Comparison of ENCODE assay signal across 2 cellular contexts in genomic region chr3:8328971-8329370, GRCh38.
TF ChIP-seq lines count a peak whose summit lies in the region.

No MANE protein-coding gene starts in this region.

TF ChIP-seq in SK-N-SH treated with all-trans-retinoic acid at 6 μM for 48 hours, 23 proteins besides CTCF, POLR2A, EP300 and RAD21 (continued from another document):
- TF ChIP-seq TSHZ2 (CRISPR knock-in tag; IDR thresholded peaks at IDR 0.05) (peak; percentile 39; the same call in 1 of the 2 replicates), ZFP3 (CRISPR knock-in tag; IDR thresholded peaks at IDR 0.05) (no peak), ARNTL (CRISPR knock-in tag; IDR thresholded peaks at IDR 0.05; ENCODE audit: borderline replicate concordance, low read depth) (no peak), CSRNP3 (CRISPR knock-in tag; IDR thresholded peaks at IDR 0.05) (no peak), ZNF565 (CRISPR knock-in tag; conservative IDR thresholded peaks at IDR 0.05; ENCODE audit: low read depth) (no peak)

TF ChIP-seq in HepG2, 621 proteins besides CTCF, POLR2A, EP300 and RAD21 (continued from another document):
- TF ChIP-seq ZNF646 (CRISPR knock-in tag; IDR thresholded peaks at IDR 0.05) (no peak), GTF3A (CRISPR knock-in tag; conservative IDR thresholded peaks at IDR 0.05) (no peak), BRCA1 (CRISPR knock-in tag; IDR thresholded peaks at IDR 0.05) (no peak), SKIL (CRISPR knock-in tag; IDR thresholded peaks at IDR 0.05; ENCODE audit: borderline replicate concordance) (no peak), FOXO4 (CRISPR knock-in tag; conservative IDR thresholded peaks at IDR 0.05) (no peak), ZNF672 (CRISPR knock-in tag; IDR thresholded peaks at IDR 0.05) (no peak), CBX1 (IDR thresholded peaks at IDR 0.05; ENCODE audit: low read depth) (no peak), FOXC1 (CRISPR knock-in tag; IDR thresholded peaks at IDR 0.05; ENCODE audit: borderline replicate concordance) (no peak), SRSF1 (optimal IDR thresholded peaks at IDR 0.05; ENCODE audit: low read depth, low read length) (no peak), ZNF337 (CRISPR knock-in tag; IDR thresholded peaks at IDR 0.05; ENCODE audit: borderline replicate concordance, low read depth) (no peak), DMTF1 (CRISPR knock-in tag; IDR thresholded peaks at IDR 0.05) (no peak), KMT2A (CRISPR knock-in tag; IDR thresholded peaks at IDR 0.05) (no peak), CC2D1A (CRISPR knock-in tag; IDR thresholded peaks at IDR 0.05) (no peak)
